In the genomic region with DNA sequence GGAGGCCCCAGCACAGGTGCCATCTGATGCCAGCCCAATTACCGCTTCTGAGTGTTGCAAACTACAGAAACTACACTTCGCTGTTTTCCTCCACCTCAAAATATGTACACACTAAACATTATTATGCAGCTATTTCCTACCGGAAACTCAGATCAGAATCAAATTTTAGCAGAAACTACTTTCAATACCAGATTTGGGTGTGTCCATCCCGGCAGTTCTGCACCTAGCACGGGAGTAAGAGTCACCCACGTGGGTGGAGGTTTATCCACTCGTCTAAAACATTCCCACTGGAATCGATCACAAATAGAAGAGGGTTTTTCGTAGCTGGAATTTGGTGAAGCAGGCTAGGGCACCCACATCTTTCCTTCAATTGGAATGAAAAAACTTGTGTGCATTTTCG, we compare ENCODE assay signal across 18 cellular contexts.
DNase-seq lines count a peak whose midpoint lies in the region; ATAC-seq and TF ChIP-seq lines count a peak whose summit lies in the region.
"Had no signal": no experiment of that assay in that cellular context is flagged by ENCODE, and none has a peak within 500 bp of the region (broad histone marks: within the 10 kb centered on the region; RNA-seq: fewer than 3 reads in every experiment).

No MANE protein-coding gene starts in this region.

- WGBS in suprapubic skin, result 55% methylated on average over 10 of the region's 10 CpGs

- no peak for TF ChIP-seq EP300 in suprapubic skin (IDR thresholded peaks at IDR 0.05)

- no peak for TF ChIP-seq POLR2A in breast epithelium (IDR thresholded peaks at IDR 0.05)
- no peak for TF ChIP-seq POLR2A in suprapubic skin (IDR thresholded peaks at IDR 0.05)

- POLR2A ChIA-PET in Caco-2 (lab: Charles Lee), result no interaction called here

- H3K4me1 Mint-ChIP-seq in Caco-2 (ENCODE audit: low read depth, unreplicated experiment), result no peaks in the 10 kb centered on the region

- intact Hi-C loops in breast epithelium (cut with DNase I; ENCODE audit: low total_unique reads), result no loop called here
- intact Hi-C loops in Caco-2 (cut with micrococcal nuclease; ENCODE audit: unreplicated experiment), result no loop called here

- H3K27ac Mint-ChIP-seq in Caco-2 (ENCODE audit: unreplicated experiment), result no peak overlapping the region
- H3K27ac Mint-ChIP-seq: HFFc6 had no signal

- no peak overlapping the region for H3K4me3 Mint-ChIP-seq in Caco-2 (ENCODE audit: unreplicated experiment)
- H3K4me3 Mint-ChIP-seq: CD14-positive monocyte, HFFc6 had no signal

- H3K27me3 ChIP-seq in HUES48 (ENCODE audit: control insufficient read depth, insufficient read depth, low read length) (no peaks in the 10 kb centered on the region), breast epithelium (no peaks in the 10 kb centered on the region), iPS-15b (ENCODE audit: control insufficient read depth, insufficient read depth, low read length) (no peaks in the 10 kb centered on the region), suprapubic skin (no peaks in the 10 kb centered on the region), Caco-2 (replicated peaks; ENCODE audit: control insufficient read depth, insufficient read depth, low read length) (no peaks in the 10 kb centered on the region; the same call in 1 of the 2 replicates)

- H3K9me3 Mint-ChIP-seq in Caco-2 (ENCODE audit: unreplicated experiment), result no peaks in the 10 kb centered on the region
- H3K9me3 Mint-ChIP-seq: HFFc6 had no signal

- ATAC-seq in HG03521 (IDR thresholded peaks at IDR 0.05; ENCODE audit: unreplicated experiment), result no peak

- H3K9ac ChIP-seq in HUES48 (ENCODE audit: low read depth, low read length) (peak overlapping the region; percentile 62), iPS-15b (ENCODE audit: low read depth, low read length) (peak overlapping the region; percentile 85)

- no peaks in the 10 kb centered on the region for H3K36me3 Mint-ChIP-seq in Caco-2 (ENCODE audit: insufficient read depth, unreplicated experiment)
- H3K36me3 Mint-ChIP-seq: CD14-positive monocyte had no signal

- H3K9me3 ChIP-seq in HUES48 (ENCODE audit: control insufficient read depth, insufficient read depth, low read length), result no peaks in the 10 kb centered on the region
- no peaks in the 10 kb centered on the region for H3K9me3 ChIP-seq in breast epithelium
- H3K9me3 ChIP-seq in iPS-15b (ENCODE audit: control insufficient read depth, insufficient read depth, low read length), result no peaks in the 10 kb centered on the region
- no peaks in the 10 kb centered on the region for H3K9me3 ChIP-seq in suprapubic skin
- H3K9me3 ChIP-seq in Caco-2, result no peaks in the 10 kb centered on the region

- H3K27ac ChIP-seq in HUES48 (ENCODE audit: low read depth, low read length) (peak overlapping the region; percentile 80), breast epithelium (peak overlapping the region; percentile 23 to 55), suprapubic skin (no peak overlapping the region)

- H3K4me3 ChIP-seq in HUES48 (ENCODE audit: low read depth, low read length), result peak overlapping the region; percentile 49
- H3K4me3 ChIP-seq in breast epithelium, result peak overlapping the region in 2 of 3 donors; percentile 30 to 47
- H3K4me3 ChIP-seq in iPS-15b (ENCODE audit: low read depth, low read length), result peak overlapping the region; percentile 53
- H3K4me3 ChIP-seq in suprapubic skin, result peak overlapping the region; percentile 22
- H3K4me3 ChIP-seq in Caco-2 (ENCODE audit: low read depth, low read length), result no peak overlapping the region

- H3K4me1 ChIP-seq in HUES48 (ENCODE audit: control insufficient read depth, insufficient read depth, low read length) (peaks cover 48% of the 10 kb centered on the region), breast epithelium (no peaks in the 10 kb centered on the region), iPS-15b (ENCODE audit: control insufficient read depth, insufficient read depth, low read length) (peaks cover 27% of the 10 kb centered on the region), suprapubic skin (no peaks in the 10 kb centered on the region), Caco-2 (no peaks in the 10 kb centered on the region)

- no peak for DNase-seq in breast epithelium (ENCODE audit: low spot score in 2 of 2)
- DNase-seq in suprapubic skin (ENCODE audit: low spot score in 2 of 2), result no peak
- DNase-seq in Caco-2, result no peak
- no peak for DNase-seq in stimulated activated CD4-positive, alpha-beta T cell treated with anti-CD3 and anti-CD28 coated beads, Interleukin-4, amount 100 ng/mL, for 4 hours
- DNase-seq: ACHN, AML-193, GOT3, HFFc6, IMR-90, Karpas-422, MM.1S, NCI-H1092 treated with DMSO at 0.1 percent for 48 hours, NCI-H526 treated with DMSO at 0.1 percent for 48 hours, SHP77 had no signal

- H3K36me3 ChIP-seq in HUES48 (ENCODE audit: control insufficient read depth, insufficient read depth, low read length), result peaks cover 60% of the 10 kb centered on the region
- H3K36me3 ChIP-seq in breast epithelium, result no peaks in the 10 kb centered on the region
- peaks cover 25% of the 10 kb centered on the region for H3K36me3 ChIP-seq in iPS-15b (ENCODE audit: control insufficient read depth, insufficient read depth, low read length)
- H3K36me3 ChIP-seq in suprapubic skin, result no peaks in the 10 kb centered on the region
- H3K36me3 ChIP-seq in Caco-2 (ENCODE audit: control insufficient read depth, insufficient read depth, low read length), result no peaks in the 10 kb centered on the region

- no TSS peak for BruUV-seq in Caco-2 (replicated peaks; lab: Mats Ljungman, UMichigan)

- no peak for TF ChIP-seq CTCF in breast epithelium (IDR thresholded peaks at IDR 0.05)
- no peak for TF ChIP-seq CTCF in suprapubic skin (IDR thresholded peaks at IDR 0.05)
- TF ChIP-seq CTCF in Caco-2 (IDR thresholded peaks at IDR 0.05; ENCODE audit: insufficient read depth in 1 of 2, low read depth in 1 of 2, low read length in 1 of 2, severe bottlenecking in 1 of 2, unreplicated experiment in 1 of 2), result no peak

- peaks cover 25% of the 10 kb centered on the region for H3K27me3 Mint-ChIP-seq in Caco-2 (ENCODE audit: insufficient read depth, unreplicated experiment)

- CTCF ChIA-PET in Caco-2 (lab: Charles Lee), result no interaction called here
